ENCODE assay signal across 24 cellular contexts in the genomic region with DNA sequence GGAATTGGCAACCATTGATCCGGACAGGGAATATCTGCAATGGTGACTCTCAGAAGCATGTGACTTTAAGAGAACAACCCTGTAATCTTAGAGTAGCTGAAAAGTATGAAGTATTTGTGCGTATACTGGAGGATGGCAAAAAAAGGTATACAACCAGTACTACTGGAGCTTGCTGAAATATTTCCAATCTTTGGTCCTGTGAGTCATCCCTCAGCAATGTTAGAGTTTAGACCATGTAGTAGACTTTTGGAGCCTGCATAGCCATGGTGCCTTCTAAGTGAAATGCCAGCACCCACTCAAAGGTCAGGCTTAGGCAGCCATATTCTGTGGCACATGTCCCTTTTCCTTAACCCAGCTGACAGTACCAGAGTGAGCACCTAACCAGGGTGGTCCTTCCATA.
A peak's percentile ranks its signal among the peaks of the same experiment; 100 is the strongest.
DNase-seq lines count a peak whose midpoint lies in the region; ATAC-seq, FAIRE-seq and TF ChIP-seq lines count a peak whose summit lies in the region.
"Had no signal": no experiment of that assay in that cellular context is flagged by ENCODE, and none has a peak within 500 bp of the region (broad histone marks: within the 10 kb centered on the region; RNA-seq: fewer than 3 reads in every experiment).

No MANE protein-coding gene starts in this region.

- H3K36me3 Mint-ChIP-seq in HFFc6 (ENCODE audit: low read depth): peaks cover 19% of the 10 kb centered on the region
- H3K36me3 Mint-ChIP-seq: IgD-negative memory B cell; memory B cell; stimulated activated memory B cell treated with anti-CD40 and anti-IgM and Interleukin-4, amounts not matched to agents 10 μg/mL and 1 μg/mL and 100 μg/mL, for 72 hours; T-cell had no signal

- no peaks in the 10 kb centered on the region for H3K36me3 ChIP-seq in adipocyte (ENCODE audit: control insufficient read depth, insufficient read depth, low read length, severe bottlenecking)

- no peaks in the 10 kb centered on the region; the same call in 1 of the 2 replicates for H3K27me3 Mint-ChIP-seq in HFFc6 (ENCODE audit: insufficient read depth)
- H3K27me3 Mint-ChIP-seq: IgD-negative memory B cell; stimulated activated memory B cell treated with anti-CD40 and anti-IgM and Interleukin-4, amounts not matched to agents 10 μg/mL and 1 μg/mL and 100 μg/mL, for 72 hours had no signal

- no peak for TF ChIP-seq CTCF in HFFc6 (IDR thresholded peaks at IDR 0.05)

- no peak for ATAC-seq in HG03442 (IDR thresholded peaks at IDR 0.05; ENCODE audit: unreplicated experiment)
- ATAC-seq in GM19397 (IDR thresholded peaks at IDR 0.05; ENCODE audit: unreplicated experiment): no peak
- no peak for ATAC-seq in HG02938 (IDR thresholded peaks at IDR 0.05; ENCODE audit: unreplicated experiment)
- ATAC-seq: activated T-cell treated with anti-CD3 and anti-CD28 coated beads, Interleukin-2, amount 50 U/mL, for 4 hours; left cardiac atrium; stimulated activated memory B cell treated with anti-CD40 and anti-IgM and Interleukin-4, amounts not matched to agents 10 μg/mL and 1 μg/mL and 100 μg/mL, for 72 hours; T-cell had no signal

- H3K4me3 ChIP-seq in adipocyte (ENCODE audit: low read length): no peak overlapping the region
- H3K4me3 ChIP-seq: testis had no signal

- H3K9ac ChIP-seq in adipocyte (ENCODE audit: low read length): no peak overlapping the region

- H3K4me1 Mint-ChIP-seq in HFFc6 (ENCODE audit: low read depth): peaks cover 15% of the 10 kb centered on the region
- H3K4me1 Mint-ChIP-seq: central memory CD8-positive, alpha-beta T cell; IgD-negative memory B cell; memory B cell; stimulated activated memory B cell treated with anti-CD40 and anti-IgM and Interleukin-4, amounts not matched to agents 10 μg/mL and 1 μg/mL and 100 μg/mL, for 72 hours; T-cell had no signal

- FAIRE-seq in urothelium cell line (lab: Jason Lieb, UNC): no peak
- FAIRE-seq: small intestine had no signal

- DNase-seq in HFFc6: peak; percentile 16
- DNase-seq in adipocyte (ENCODE audit: low read depth): peak; percentile 11
- DNase-seq in fibroblast of peridontal ligament (ENCODE audit: extremely low read depth): peak; percentile 42
- peak; percentile 54 for DNase-seq in urothelium cell line (ENCODE audit: low spot score)
- DNase-seq: activated naive CD4-positive, alpha-beta T cell; activated T-cell treated with anti-CD3 and anti-CD28 coated beads, Interleukin-2, amount 50 U/mL, for 4 hours; amygdala; DMS53; erythroblast; glutamatergic neuron; left cardiac atrium; NCI-H2171 treated with DMSO at 0.1 percent for 48 hours; NCI-H526 treated with DMSO at 0.1 percent for 48 hours; nucleus accumbens; small intestine; T-cell; testis had no signal

- no peaks in the 10 kb centered on the region for H3K4me1 ChIP-seq in adipocyte (ENCODE audit: control insufficient read depth, insufficient read depth, low read length)

- no peak overlapping the region for H3K4me3 Mint-ChIP-seq in HFFc6
- H3K4me3 Mint-ChIP-seq: activated T-cell treated with anti-CD3 and anti-CD28 coated beads, Interleukin-2, amount 50 U/mL, for 4 hours; central memory CD8-positive, alpha-beta T cell; IgD-negative memory B cell; memory B cell; stimulated activated memory B cell treated with anti-CD40 and anti-IgM and Interleukin-4, amounts not matched to agents 10 μg/mL and 1 μg/mL and 100 μg/mL, for 72 hours; T-cell had no signal

- H3K9me3 ChIP-seq in adipocyte (ENCODE audit: control insufficient read depth, low read length): no peaks in the 10 kb centered on the region
- H3K9me3 ChIP-seq: testis had no signal

- H3K27me3 ChIP-seq in adipocyte (replicated peaks; ENCODE audit: control insufficient read depth, insufficient read depth, low read length): no peaks in the 10 kb centered on the region
- H3K27me3 ChIP-seq: testis had no signal

- peaks cover 11% of the 10 kb centered on the region for H3K9me3 Mint-ChIP-seq in HFFc6
- H3K9me3 Mint-ChIP-seq: activated T-cell treated with anti-CD3 and anti-CD28 coated beads, Interleukin-2, amount 50 U/mL, for 4 hours; stimulated activated memory B cell treated with anti-CD40 and anti-IgM and Interleukin-4, amounts not matched to agents 10 μg/mL and 1 μg/mL and 100 μg/mL, for 72 hours had no signal

- no peak overlapping the region for H3K27ac Mint-ChIP-seq in HFFc6
- H3K27ac Mint-ChIP-seq: IgD-negative memory B cell; memory B cell; stimulated activated memory B cell treated with anti-CD40 and anti-IgM and Interleukin-4, amounts not matched to agents 10 μg/mL and 1 μg/mL and 100 μg/mL, for 72 hours; T-cell had no signal
